1 cellular context compared by ENCODE assay signal in genomic region chr5:141961466-141961865, GRCh38.
TF ChIP-seq lines count a peak whose summit lies in the region.

No MANE protein-coding gene starts in this region.

TF ChIP-seq in HCT116, 20 proteins besides CTCF, POLR2A, EP300 and RAD21 (continued from another document):
- no peak for TF ChIP-seq SIN3A (IDR thresholded peaks at IDR 0.05; ENCODE audit: low read depth)
- no peak for TF ChIP-seq ZNF274 (IDR thresholded peaks at IDR 0.05; ENCODE audit: low read depth, low read length)
- no peak for TF ChIP-seq YY1 (IDR thresholded peaks at IDR 0.05; ENCODE audit: extremely low read depth, insufficient replicate concordance, low read depth, low read length)
- TF ChIP-seq EZH2 (IDR thresholded peaks at IDR 0.05): no peak
- TF ChIP-seq FOSL1 (IDR thresholded peaks at IDR 0.05; ENCODE audit: low read depth): no peak
- no peak for TF ChIP-seq EZH2phosphoT487 (IDR thresholded peaks at IDR 0.05; ENCODE audit: borderline replicate concordance)
- TF ChIP-seq TCF7L2 (IDR thresholded peaks at IDR 0.05; ENCODE audit: borderline replicate concordance, extremely low read depth, insufficient read depth, insufficient read length): no peak
- no peak for TF ChIP-seq POLR2AphosphoS5 (IDR thresholded peaks at IDR 0.05; ENCODE audit: low read depth, low read length)
- TF ChIP-seq CBX3 (IDR thresholded peaks at IDR 0.05; ENCODE audit: low read depth): no peak
- no peak for TF ChIP-seq SRF (IDR thresholded peaks at IDR 0.05; ENCODE audit: low read depth)
